In the genomic region with DNA sequence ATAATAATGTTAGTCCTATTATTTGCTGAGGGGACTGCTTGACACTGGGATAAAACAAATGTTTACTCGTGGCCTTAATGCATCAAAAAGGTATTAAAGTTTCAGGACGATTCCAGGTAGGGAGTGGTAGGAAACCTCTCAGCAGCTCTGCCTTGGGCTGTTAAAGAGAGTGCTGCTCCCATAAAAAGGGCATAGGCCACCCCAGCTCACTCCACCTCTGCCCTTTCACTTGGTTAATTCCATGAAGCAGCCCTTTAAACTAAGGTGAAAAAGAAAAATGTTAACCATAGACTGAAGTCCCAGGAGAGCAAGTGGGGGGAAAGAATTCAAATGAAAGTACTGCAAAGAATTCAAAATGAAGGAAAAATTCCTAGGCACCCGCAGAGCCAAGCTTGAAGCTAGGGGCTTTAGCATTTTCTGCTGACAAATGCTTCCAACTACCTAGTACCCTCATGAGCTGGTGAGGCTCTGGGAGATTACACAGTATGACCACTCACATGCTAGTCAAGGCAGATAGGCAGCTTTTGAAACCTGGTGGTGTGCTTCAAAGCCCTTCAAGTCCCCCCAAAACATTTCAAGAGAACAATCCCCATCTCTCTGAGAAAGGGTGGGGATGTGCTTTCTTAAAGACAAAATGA, we compare ENCODE assay signal across 8 cellular contexts. TPM values are rescaled to one million over a fixed set of nuclear protein-coding genes. Genes with fewer than 3 reads are reported as not detected.
A peak's percentile ranks its signal among the peaks of the same experiment; 100 is the strongest.
DNase-seq lines count a peak whose midpoint lies in the region; ATAC-seq and TF ChIP-seq lines count a peak whose summit lies in the region.

No MANE protein-coding gene starts in this region.

- DNase-seq in SJSA1 (ENCODE audit: low read depth in 1 of 2, low spot score in 2 of 2) (no peak), lower lobe of right lung (no peak), hippocampal formation (lab: John Stamatoyannopoulos, UW) (no peak), COR-L47 (lab: John Stamatoyannopoulos, UW) (no peak), hepatic stellate cell (ENCODE audit: low spot score) (no peak), occipital lobe (lab: John Stamatoyannopoulos, UW) (no peak)

- intact Hi-C loops in lower lobe of right lung (cut with DNase I) = loop anchor here (10.0 kb wide), 2 partner anchors 51 to 199 kb away; no protein-coding TSS in a partner anchor

- TF ChIP-seq CTCF in lower lobe of right lung (IDR thresholded peaks at IDR 0.05) = no peak

- H3K27ac ChIP-seq in BLaER1 (0 out of 2 replicates have a peak overlapping the region, but pooled peaks have one; percentile 4), SJSA1 (peak overlapping the region; percentile 97), lower lobe of right lung (peak overlapping the region; percentile 64)

- peak; percentile 14 for ATAC-seq in GM21515 (IDR thresholded peaks at IDR 0.05; ENCODE audit: unreplicated experiment)
- ATAC-seq in lower lobe of right lung = no peak

- no peaks in the 10 kb centered on the region for H3K27me3 ChIP-seq in BLaER1
- H3K27me3 ChIP-seq in SJSA1 (replicated peaks) = no peaks in the 10 kb centered on the region
- no peaks in the 10 kb centered on the region for H3K27me3 ChIP-seq in lower lobe of right lung (ENCODE audit: low read depth)

- peaks cover 4% of the 10 kb centered on the region; the same call in 1 of the 2 replicates for H3K36me3 ChIP-seq in BLaER1
- H3K36me3 ChIP-seq in SJSA1 = no peaks in the 10 kb centered on the region
- peaks cover 9% of the 10 kb centered on the region for H3K36me3 ChIP-seq in lower lobe of right lung

- peaks cover 48% of the 10 kb centered on the region for H3K4me1 ChIP-seq in BLaER1
- peaks cover 49% of the 10 kb centered on the region for H3K4me1 ChIP-seq in SJSA1 (replicated peaks)
- peaks cover 98% of the 10 kb centered on the region for H3K4me1 ChIP-seq in lower lobe of right lung

- H4K20me1 ChIP-seq in BLaER1 = peaks cover 96% of the 10 kb centered on the region

- peak overlapping the region; percentile 50; the same call in 1 of the 2 replicates for H3K9ac ChIP-seq in BLaER1

- peak overlapping the region; percentile 66 for H3K4me2 ChIP-seq in BLaER1

- H3K9me3 ChIP-seq in BLaER1 = no peaks in the 10 kb centered on the region
- H3K9me3 ChIP-seq in SJSA1 (replicated peaks) = no peaks in the 10 kb centered on the region
- H3K9me3 ChIP-seq in lower lobe of right lung = no peaks in the 10 kb centered on the region

- H3K4me3 ChIP-seq in BLaER1 = no peak overlapping the region
- no peak overlapping the region for H3K4me3 ChIP-seq in SJSA1
- peak overlapping the region; percentile 75 for H3K4me3 ChIP-seq in lower lobe of right lung

RNA-seq across cellular contexts. Expression of a gene that starts 8.5 kb away (rescaled TPM):
- total RNA-seq in SJSA1 (2014; rRNA removed; shearing (Covaris generic)) = 3.2 and 5.9 TPM in 2 replicates
- total RNA-seq in lower lobe of right lung = 76.9 TPM
- total RNA-seq in occipital lobe = 16.8 TPM

Comparison
In these comparisons a context has a peak if more than half of its experiments do, and no peak if none do; other contexts are left out.
1. H3K27ac ChIP-seq: peak in every context shown above with its lines; median percentile 97 in SJSA1; 64 in lower lobe of right lung; 4 in BLaER1.